In the genomic region with DNA sequence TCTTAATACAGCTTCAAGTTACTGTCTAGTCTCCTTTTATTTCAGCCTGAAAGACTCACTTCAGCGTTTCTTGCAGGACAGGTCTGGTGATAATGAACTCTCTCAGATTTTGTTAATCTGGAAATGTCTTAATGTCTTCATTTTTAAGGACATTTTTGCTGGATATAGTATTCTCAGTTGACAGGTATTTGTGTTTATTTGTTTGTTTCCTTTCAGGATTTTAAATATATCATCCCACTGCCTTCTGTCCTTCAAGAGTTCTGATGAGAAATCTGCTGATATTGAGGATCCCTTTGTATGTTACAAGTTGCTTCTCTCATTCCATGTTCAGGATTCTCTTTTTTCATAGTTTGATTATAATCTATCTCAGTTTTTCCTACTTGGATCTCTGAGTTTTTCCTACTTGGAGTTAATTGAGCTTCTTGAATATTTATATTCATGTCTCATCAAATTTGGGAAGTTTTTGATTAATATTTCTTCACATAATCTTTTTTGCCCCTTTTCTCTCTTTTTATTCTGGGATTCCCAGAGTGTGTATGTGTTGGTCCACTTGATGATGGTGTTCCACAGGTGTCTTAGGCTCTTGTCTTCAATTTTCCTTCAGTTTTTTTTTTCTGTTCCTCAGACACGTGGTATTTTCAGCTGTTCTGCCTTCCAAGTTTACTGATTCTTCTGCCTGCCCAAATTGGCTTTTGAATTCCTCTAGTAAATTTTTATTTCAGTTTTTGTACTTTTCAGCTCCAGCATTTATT, we compare ENCODE assay signal across 16 cellular contexts. TPM values are rescaled to one million over a fixed set of nuclear protein-coding genes. Genes with fewer than 3 reads are reported as not detected.
DNase-seq lines count a peak whose midpoint lies in the region; ATAC-seq and TF ChIP-seq lines count a peak whose summit lies in the region.
"Had no signal": no experiment of that assay in that cellular context is flagged by ENCODE, and none has a peak within 500 bp of the region (broad histone marks: within the 10 kb centered on the region; RNA-seq: fewer than 3 reads in every experiment).

No MANE protein-coding gene starts in this region.

- no peak for TF ChIP-seq CTCF in CD4-positive, alpha-beta T cell (IDR thresholded peaks at IDR 0.05)

- H3K9me3 ChIP-seq in CD4-positive, alpha-beta T cell (ENCODE audit: control insufficient read depth, low read length) = peaks cover 25% of the 10 kb centered on the region

- H3K4me3 Mint-ChIP-seq in CD4-positive, alpha-beta T cell = no peak overlapping the region

- H3K4me1 Mint-ChIP-seq in CD4-positive, alpha-beta T cell (ENCODE audit: low read depth) = peaks cover 64% of the 10 kb centered on the region

- no peaks in the 10 kb centered on the region for H3K27me3 Mint-ChIP-seq in CD4-positive, alpha-beta T cell

- peak overlapping the region; percentile 3 for H3K27ac Mint-ChIP-seq in CD4-positive, alpha-beta T cell

- no peak overlapping the region for H3K27ac ChIP-seq in CD4-positive, alpha-beta T cell (ENCODE audit: low read depth, low read length)
- H3K27ac ChIP-seq: Peyer's patch had no signal

- CTCF ChIA-PET in CD4-positive, alpha-beta T cell (lab: Charles Lee) = interaction anchor here (0.9 kb wide), 1 partner anchor 201 kb away, joined by 3 read pairs; no protein-coding TSS in a partner anchor

- POLR2A ChIA-PET in CD4-positive, alpha-beta T cell (lab: Charles Lee) = interaction anchor here (0.7 kb wide), 1 partner anchor 617 kb away, joined by 3 read pairs; no protein-coding TSS in a partner anchor

- intact Hi-C loops in CD4-positive, alpha-beta T cell (cut with DNase I, micrococcal nuclease) = no loop called here

- H3K27me3 ChIP-seq in CD4-positive, alpha-beta T cell (ENCODE audit: control insufficient read depth, insufficient read depth, low read length) = no peaks in the 10 kb centered on the region
- H3K27me3 ChIP-seq: Peyer's patch had no signal

- ATAC-seq in CD4-positive, alpha-beta T cell (ENCODE audit: poor library complexity) = no peak
- ATAC-seq in GM19351 (IDR thresholded peaks at IDR 0.05; ENCODE audit: unreplicated experiment) = no peak

- peaks cover 14% of the 10 kb centered on the region for H3K9me3 Mint-ChIP-seq in CD4-positive, alpha-beta T cell

- peaks cover 97% of the 10 kb centered on the region for H3K36me3 Mint-ChIP-seq in CD4-positive, alpha-beta T cell (ENCODE audit: low read depth)

- DNase-seq in NCI-H82 (lab: John Stamatoyannopoulos, UW) (peak; percentile 1), NCI-H82 treated with DMSO at 0.1 percent for 48 hours (lab: John Stamatoyannopoulos, UW; ENCODE audit: unreplicated experiment) (no peak), NCI-H69 (lab: John Stamatoyannopoulos, UW) (peak; percentile 6), left kidney (ENCODE audit: low read depth, low spot score) (peak; percentile 38), NCI-H2171 treated with DMSO at 0.1 percent for 48 hours (lab: John Stamatoyannopoulos, UW) (no peak)
- DNase-seq in CD4-positive, alpha-beta T cell = no peak
- no peak for DNase-seq in activated CD4-positive, CD25-positive, alpha-beta regulatory T cell (lab: John Stamatoyannopoulos, UW)
- DNase-seq: 8988T, DMS153, IMR-90, Kasumi-1, NCI-H187 treated with DMSO at 0.1 percent for 48 hours, Peyer's patch, Right ventricle myocardium superior had no signal

RNA-seq across cellular contexts. Expression of a gene that starts 49.9 kb away (rescaled TPM):
- 10 to 100 TPM; 79.8 to 86.0 TPM for total RNA-seq in CD4-positive, alpha-beta T cell
- total RNA-seq: H4 had no signal

RNA-seq across cellular contexts. Expression of a gene that starts 50.0 kb away (rescaled TPM):
- total RNA-seq in CD4-positive, alpha-beta T cell = under 1 TPM; 0.33 to 0.36 TPM
- total RNA-seq: H4 had no signal

Comparison
In these comparisons a context has a peak if more than half of its experiments do, and no peak if none do; other contexts are left out.
1. DNase-seq: peak in NCI-H82 (single experiment), NCI-H69 (single experiment) and left kidney (single experiment); none in NCI-H82 treated with DMSO at 0.1 percent for 48 hours (single experiment), CD4-positive, alpha-beta T cell (0 of 10), NCI-H2171 treated with DMSO at 0.1 percent for 48 hours (single experiment) and activated CD4-positive, CD25-positive, alpha-beta regulatory T cell (0 of 4).